Comparison of ENCODE assay signal across 16 cellular contexts in genomic region chr10:70930251-70931000, GRCh38.
"Had no signal": no experiment of that assay in that cellular context is flagged by ENCODE, and none has a peak within 500 bp of the region (broad histone marks: within the 10 kb centered on the region; RNA-seq: fewer than 3 reads in every experiment).

No MANE protein-coding gene starts in this region.

- H3K36me3 ChIP-seq: ascending aorta, cardiac muscle cell, thyroid gland had no signal

- FAIRE-seq: colon, endometrium had no signal

- ATAC-seq: activated naive CD8-positive, alpha-beta T cell treated with anti-CD3 and anti-CD28 coated beads, Interleukin-2, amount 50 U/mL, for 24 hours; activated T-cell treated with anti-CD3 and anti-CD28 coated beads, Interleukin-2, amount 50 U/mL, for 4 hours; esophagus mucosa; naive thymus-derived CD8-positive, alpha-beta T cell had no signal

- DNase-seq: activated CD4-positive, alpha-beta T cell treated with anti-CD3 and anti-CD28 coated beads, Interleukin-2, amount 10 ng/mL, durations not matched to agents 24 days and 14 days; activated CD8-positive, alpha-beta memory T cell treated with anti-CD3 and anti-CD28 coated beads, Interleukin-2, amount 50 U/mL, for 4 hours; activated naive CD4-positive, alpha-beta T cell treated with anti-CD3 and anti-CD28 coated beads, Interleukin-2, amount 10 ng/mL, durations not matched to agents 7 days and 5 days; activated naive CD8-positive, alpha-beta T cell treated with anti-CD3 and anti-CD28 coated beads, Interleukin-2, amount 50 U/mL, for 24 hours; activated T-cell treated with anti-CD3 and anti-CD28 coated beads, Interleukin-2, amount 50 U/mL, for 4 hours; immature natural killer cell; naive thymus-derived CD8-positive, alpha-beta T cell; retina; stimulated activated naive CD4-positive, alpha-beta T cell treated with Interleukin-2 at 50 U/mL for 16 hours; T1000 had no signal

- H3K4me3 ChIP-seq: ascending aorta, cardiac muscle cell, thyroid gland had no signal

- H3K4me1 ChIP-seq: thyroid gland had no signal

- H3K9me3 ChIP-seq: ascending aorta, thyroid gland had no signal

- H3K27me3 ChIP-seq: ascending aorta, cardiac muscle cell, thyroid gland had no signal

- H3K27ac ChIP-seq: ascending aorta, cardiac muscle cell, thyroid gland had no signal
